ENCODE assay signal across 8 cellular contexts in genomic region chr17:43983515-43984411, GRCh38. TPM values are rescaled to one million over a fixed set of nuclear protein-coding genes. Genes with fewer than 3 reads are reported as not detected.
DNase-seq lines count a peak whose midpoint lies in the region; FAIRE-seq and TF ChIP-seq lines count a peak whose summit lies in the region.

No MANE protein-coding gene starts in this region.

- TF ChIP-seq CTCF in keratinocyte (optimal IDR thresholded peaks at IDR 0.05 in 1 of 3, IDR thresholded peaks at IDR 0.05 in 1 of 3, conservative IDR thresholded peaks at IDR 0.05 in 1 of 3; ENCODE audit: extremely low read depth in 1 of 3, insufficient read depth in 2 of 3, low read length in 3 of 3) = peak; percentile 13 to 39 (median 31)
- no peak for TF ChIP-seq CTCF in stomach (IDR thresholded peaks at IDR 0.05)

- no peak for TF ChIP-seq EP300 in stomach (IDR thresholded peaks at IDR 0.05)

- peak overlapping the region; percentile 60 for H3K4me2 ChIP-seq in keratinocyte (ENCODE audit: control insufficient read depth, extremely low read depth, insufficient read depth, low read depth, low read length)

- H3K4me3 Mint-ChIP-seq in activated naive CD8-positive, alpha-beta T cell = peak overlapping the region; percentile 66

- H3K9me3 Mint-ChIP-seq in activated naive CD8-positive, alpha-beta T cell (ENCODE audit: low read depth) = no peaks in the 10 kb centered on the region

- H3K9ac ChIP-seq in keratinocyte (ENCODE audit: control insufficient read depth, extremely low read depth, insufficient read depth, low read length) = no peak overlapping the region

- dilution Hi-C loops in keratinocyte (cut with MboI; ENCODE audit: extremely low pct_ligation_motif_present, low sequenced_read_pairs) = no loop called here

- peaks cover 43% of the 10 kb centered on the region for H3K27me3 ChIP-seq in keratinocyte (ENCODE audit: control insufficient read depth, extremely low read depth, insufficient read depth, low read length)
- peaks cover 4 to 79% (median 28%) of the 10 kb centered on the region in 3 donors for H3K27me3 ChIP-seq in stomach

- H4K20me1 ChIP-seq in keratinocyte (ENCODE audit: control insufficient read depth, extremely low read depth, insufficient read depth, low read length) = no peaks in the 10 kb centered on the region

- H3K4me1 Mint-ChIP-seq in activated naive CD8-positive, alpha-beta T cell (ENCODE audit: low read depth) = peaks cover 3% of the 10 kb centered on the region

- TF ChIP-seq POLR2A in stomach (IDR thresholded peaks at IDR 0.05) = no peak

- H3K27me3 Mint-ChIP-seq in activated naive CD8-positive, alpha-beta T cell = peaks cover 17% of the 10 kb centered on the region

- 1 to 4% (median 2%) methylated on average over 47 to 78 of the region's 78 CpGs for WGBS in stomach, 5 donors

- peak overlapping the region; percentile 30 for H2AFZ ChIP-seq in keratinocyte (ENCODE audit: control insufficient read depth, low read length)

- no peaks in the 10 kb centered on the region for H3K79me2 ChIP-seq in keratinocyte (ENCODE audit: control insufficient read depth, insufficient read depth, low read length)

- H3K36me3 Mint-ChIP-seq in activated naive CD8-positive, alpha-beta T cell = no peaks in the 10 kb centered on the region

- H3K9me1 ChIP-seq in keratinocyte (ENCODE audit: control insufficient read depth, extremely low read depth, insufficient read depth, low read length) = no peaks in the 10 kb centered on the region

- no peaks in the 10 kb centered on the region for H3K9me3 ChIP-seq in keratinocyte (ENCODE audit: control insufficient read depth, low read depth, low read length)
- no peaks in the 10 kb centered on the region for H3K9me3 ChIP-seq in stomach

- H3K27ac Mint-ChIP-seq in activated naive CD8-positive, alpha-beta T cell = no peak overlapping the region

- H3K27ac ChIP-seq in keratinocyte (ENCODE audit: control insufficient read depth, insufficient read depth, low read length) = no peak overlapping the region
- H3K27ac ChIP-seq in stomach = peak overlapping the region; percentile 30 to 64 (median 53)

- intact Hi-C loops in stomach (cut with DNase I; ENCODE audit: low total_unique reads) = no loop called here

- H3K4me1 ChIP-seq in keratinocyte (ENCODE audit: control insufficient read depth, extremely low read depth, insufficient read depth, low read length) (no peaks in the 10 kb centered on the region), stomach (peaks cover 13 to 18% (median 17%) of the 10 kb centered on the region in 4 donors)

- H3K36me3 ChIP-seq in keratinocyte (ENCODE audit: control insufficient read depth in 2 of 2, extremely low read depth in 1 of 2, insufficient read depth in 2 of 2, low read length in 2 of 2) (no peaks in the 10 kb centered on the region), stomach (no peaks in the 10 kb centered on the region)

- H3K4me3 ChIP-seq in keratinocyte (ENCODE audit: control insufficient read depth in 2 of 3, extremely low read depth in 1 of 3, insufficient read depth in 2 of 3, low read depth in 1 of 3, low read length in 3 of 3) (peak overlapping the region; percentile 20 to 46 (median 35)), stomach (peak overlapping the region; percentile 36 to 55 (median 41))

- FAIRE-seq in keratinocyte (lab: Jason Lieb, UNC) = no peak

- DNase-seq in NCI-H748 (lab: John Stamatoyannopoulos, UW; ENCODE audit: unreplicated experiment) (peak; percentile 56), NCI-H748 treated with DMSO at 0.1 percent for 48 hours (lab: John Stamatoyannopoulos, UW) (no peak), keratinocyte (ENCODE audit: low read depth, low spot score) (no peak), stomach (peak; percentile 84), globus pallidus (ENCODE audit: low spot score) (no peak), HT-29 (ENCODE audit: low spot score) (no peak), hepatic stellate cell (ENCODE audit: low spot score) (no peak)

RNA-seq across cellular contexts. Expression of gene NAGS, which starts 20.7 kb away (rescaled TPM):
- polyA plus RNA-seq in keratinocyte (1.4 to 1.8 TPM (median 1.8 TPM) in 3 replicates), stomach (1 to 10 TPM in 2 of 3 donors, under 1 TPM in 1; 0.61 to 1.4 (median 1.2) TPM)
- 0.22 TPM for polyA plus RNA-seq in keratinocyte (2011; ENCODE audit: low read depth)
- polyA plus RNA-seq in keratinocyte (2011; cell fraction: cytosol; rRNA removed) = 0.73 and 0.90 TPM in 2 replicates
- 1.3 and 1.4 TPM in 2 replicates for polyA plus RNA-seq in keratinocyte (2011; cell fraction: nucleus; rRNA removed)
- 1.3 and 1.8 TPM in 2 replicates for polyA plus RNA-seq in keratinocyte (2012; ENCODE audit: low replicate concordance)
- 0.63 to 1.0 TPM (median 0.77 TPM) in 3 replicates for polyA minus RNA-seq in keratinocyte
- polyA minus RNA-seq in keratinocyte (2011; cell fraction: cytosol; rRNA and poly(A)+ RNA removed) = 0.96 TPM
- 0.78 and 1.3 TPM in 2 replicates for polyA minus RNA-seq in keratinocyte (2011; cell fraction: nucleus; rRNA and poly(A)+ RNA removed)
- total RNA-seq in stomach = 1 to 10 TPM in 1 of 5 donors, under 1 TPM in 2, not detected in 2; 0.29 to 1.5 (median 0.58) TPM
- total RNA-seq in HT-29 (2014; rRNA removed; shearing (Covaris generic)) = 2.7 and 4.2 TPM in 2 replicates

RNA-seq across cellular contexts. Expression of gene PYY, which starts 30.0 kb away (rescaled TPM):
- polyA plus RNA-seq in keratinocyte (not detected in 3 replicates), stomach (under 1 TPM in 1 of 3 donors, not detected in 2; 0.35 TPM)
- not detected for polyA plus RNA-seq in keratinocyte (2011; ENCODE audit: low read depth)
- polyA plus RNA-seq in keratinocyte (2011; cell fraction: cytosol; rRNA removed) = not detected in 2 replicates
- polyA plus RNA-seq in keratinocyte (2011; cell fraction: nucleus; rRNA removed) = not detected in 2 replicates
- polyA plus RNA-seq in keratinocyte (2012; ENCODE audit: low replicate concordance) = not detected in 2 replicates
- polyA minus RNA-seq in keratinocyte = not detected in 3 replicates
- polyA minus RNA-seq in keratinocyte (2011; cell fraction: cytosol; rRNA and poly(A)+ RNA removed) = not detected
- polyA minus RNA-seq in keratinocyte (2011; cell fraction: nucleus; rRNA and poly(A)+ RNA removed) = not detected in 2 replicates
- 10 to 100 TPM in 1 of 5 donors, not detected in 4; 71.3 TPM for total RNA-seq in stomach
- total RNA-seq in HT-29 (2014; rRNA removed; shearing (Covaris generic)) = not detected in 2 replicates

RNA-seq across cellular contexts. Expression of gene TMEM101, which starts 31.0 kb away (rescaled TPM):
- polyA plus RNA-seq in keratinocyte (20.1 to 26.4 TPM (median 25.7 TPM) in 3 replicates), stomach (10 to 100 TPM; 29.6 to 40.8 (median 38.0) TPM)
- 6.2 TPM for polyA plus RNA-seq in keratinocyte (2011; ENCODE audit: low read depth)
- 11.0 and 19.7 TPM in 2 replicates for polyA plus RNA-seq in keratinocyte (2011; cell fraction: cytosol; rRNA removed)
- 27.9 and 30.5 TPM in 2 replicates for polyA plus RNA-seq in keratinocyte (2011; cell fraction: nucleus; rRNA removed)
- polyA plus RNA-seq in keratinocyte (2012; ENCODE audit: low replicate concordance) = 23.1 and 23.7 TPM in 2 replicates
- 20.8 to 27.7 TPM (median 23.6 TPM) in 3 replicates for polyA minus RNA-seq in keratinocyte
- polyA minus RNA-seq in keratinocyte (2011; cell fraction: cytosol; rRNA and poly(A)+ RNA removed) = 20.5 TPM
- 16.8 and 19.4 TPM in 2 replicates for polyA minus RNA-seq in keratinocyte (2011; cell fraction: nucleus; rRNA and poly(A)+ RNA removed)
- 10 to 100 TPM in 4 of 5 donors, 1 to 10 TPM in 1; 1.8 to 41.9 (median 17.7) TPM for total RNA-seq in stomach
- total RNA-seq in HT-29 (2014; rRNA removed; shearing (Covaris generic)) = 78.2 and 83.1 TPM in 2 replicates

RNA-seq across cellular contexts. Expression of gene PPY, which starts 41.5 kb away (rescaled TPM):
- polyA plus RNA-seq in keratinocyte = not detected in 3 replicates
- polyA plus RNA-seq in keratinocyte (2011; ENCODE audit: low read depth) = not detected
- not detected in 2 replicates for polyA plus RNA-seq in keratinocyte (2011; cell fraction: cytosol; rRNA removed)
- polyA plus RNA-seq in keratinocyte (2011; cell fraction: nucleus; rRNA removed) = not detected in 2 replicates
- polyA plus RNA-seq in keratinocyte (2012; ENCODE audit: low replicate concordance) = not detected in 2 replicates
- polyA minus RNA-seq in keratinocyte = not detected in 3 replicates
- polyA minus RNA-seq in keratinocyte (2011; cell fraction: cytosol; rRNA and poly(A)+ RNA removed) = not detected
- polyA minus RNA-seq in keratinocyte (2011; cell fraction: nucleus; rRNA and poly(A)+ RNA removed) = not detected in 2 replicates
- not detected for total RNA-seq in stomach
- polyA plus RNA-seq in stomach = not detected
- total RNA-seq in HT-29 (2014; rRNA removed; shearing (Covaris generic)) = not detected in 2 replicates

Comparison
In these comparisons a context has a peak if more than half of its experiments do, and no peak if none do; other contexts are left out.
1. DNase-seq: peak in NCI-H748 (single experiment) and stomach (single experiment); none in NCI-H748 treated with DMSO at 0.1 percent for 48 hours (single experiment), keratinocyte (single experiment), globus pallidus (single experiment), HT-29 (single experiment) and hepatic stellate cell (single experiment).
2. CTCF ChIP-seq: peak in keratinocyte (3 of 3); none in stomach (0 of 7).